ENCODE assay signal across 11 cellular contexts in the genomic region with DNA sequence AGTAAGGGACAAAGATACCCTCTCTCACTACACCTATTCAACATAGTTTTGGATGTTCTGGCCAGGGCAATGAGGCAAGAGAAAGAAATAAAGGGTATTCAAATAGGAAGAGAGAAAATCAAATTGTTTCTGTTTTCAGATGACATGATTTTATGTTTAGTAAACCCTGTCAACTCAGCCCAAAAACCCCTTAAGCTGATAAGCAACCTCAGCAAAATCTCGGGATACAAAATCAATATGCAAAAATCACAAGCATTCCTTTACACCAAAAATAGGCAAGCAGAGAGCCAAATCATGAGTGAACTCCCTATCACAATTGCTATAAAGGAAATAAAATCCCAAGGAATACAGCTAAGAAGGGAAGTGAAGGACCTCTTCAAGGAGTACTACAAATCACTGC.
"Had no signal": no experiment of that assay in that cellular context is flagged by ENCODE, and none has a peak within 500 bp of the region (broad histone marks: within the 10 kb centered on the region; RNA-seq: fewer than 3 reads in every experiment).

No MANE protein-coding gene starts in this region.

- H3K4me2 ChIP-seq: GM23338 had no signal

- ATAC-seq: GM23338, HCT116 had no signal

- H3K4me1 ChIP-seq: HAP-1 had no signal

- H3K9ac ChIP-seq: GM23248 had no signal

- H3K9me3 ChIP-seq: HAP-1 had no signal

- FAIRE-seq: H1, H54 had no signal

- H3K4me3 Mint-ChIP-seq: GM23338, H9, HFFc6 had no signal

- H3K4me3 ChIP-seq: GM23248, GM23338, HAP-1 had no signal

- DNase-seq: GM23248, GOT3, H7, H9, HCEC 1CT, HFFc6 had no signal

- H3K27ac Mint-ChIP-seq: GM23338, H9, HFFc6 had no signal

- H3K27ac ChIP-seq: GM23248 had no signal

- H2AFZ ChIP-seq: GM23248, GM23338 had no signal

- H3K36me3 ChIP-seq: HAP-1 had no signal
